4 cellular contexts compared by ENCODE assay signal in genomic region chr16:88609426-88609825, GRCh38. TPM values are rescaled to one million over a fixed set of nuclear protein-coding genes. Genes with fewer than 3 reads are reported as not detected.
"Had no signal": no experiment of that assay in that cellular context is flagged by ENCODE, and none has a peak within 500 bp of the region (broad histone marks: within the 10 kb centered on the region; RNA-seq: fewer than 3 reads in every experiment).

No MANE protein-coding gene starts in this region.

RNA-seq across cellular contexts. Expression of gene IL17C, which starts 28.9 kb away (rescaled TPM):
- total RNA-seq: LHCN-M2, M059J, MCF 10A, NCI-H460 had no signal

RNA-seq across cellular contexts. Expression of gene CYBA, which starts 41.4 kb away (rescaled TPM):
- total RNA-seq: M059J had no signal
